Comparison of ENCODE assay signal across 1 cellular context in the genomic region with DNA sequence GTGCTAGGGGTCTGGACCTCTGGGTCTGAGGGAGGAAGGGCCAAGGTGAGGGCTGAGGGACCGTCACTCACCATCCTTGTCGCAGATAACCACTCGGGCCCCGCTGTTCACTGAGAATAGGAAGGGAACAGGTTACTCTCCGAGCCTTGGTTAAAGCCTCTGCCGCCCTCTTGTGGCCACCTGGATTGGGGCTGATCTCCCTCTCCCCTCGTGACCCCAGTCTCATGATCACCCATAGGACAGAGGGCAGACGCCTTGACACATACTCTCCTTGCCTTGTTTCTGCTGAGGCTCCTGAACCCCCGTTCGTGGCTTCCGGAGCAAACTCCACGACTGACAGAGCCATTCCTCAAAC.
TF ChIP-seq lines count a peak whose summit lies in the region.

No MANE protein-coding gene starts in this region.

TF ChIP-seq in GM23338, 12 proteins besides CTCF, POLR2A, EP300 and RAD21 (continued from another document):
- no peak for TF ChIP-seq NANOG (IDR thresholded peaks at IDR 0.05; ENCODE audit: borderline replicate concordance)
- TF ChIP-seq JUNB (IDR thresholded peaks at IDR 0.05; ENCODE audit: unreplicated experiment): no peak
